17 cellular contexts compared by ENCODE assay signal in the genomic region with DNA sequence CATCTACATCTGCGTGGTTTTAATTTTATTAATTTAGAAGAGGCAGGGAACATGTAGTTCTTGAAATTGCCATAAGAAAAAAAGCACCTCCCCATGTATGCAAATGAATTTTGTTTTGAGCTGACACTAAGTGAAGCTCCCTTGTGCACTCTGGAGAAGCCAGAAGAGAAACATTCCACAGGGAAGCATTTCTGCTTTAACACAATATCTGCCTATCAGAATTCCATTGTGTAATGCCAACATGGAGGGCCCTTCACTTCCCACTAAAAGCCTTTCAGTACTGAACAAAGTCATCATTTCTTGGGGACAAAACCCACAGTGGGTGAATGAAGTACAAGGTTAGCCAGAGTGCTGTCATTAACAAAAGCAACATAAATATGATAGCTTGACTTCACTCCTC. TPM values are rescaled to one million over a fixed set of nuclear protein-coding genes. Genes with fewer than 3 reads are reported as not detected.
DNase-seq lines count a peak whose midpoint lies in the region; ATAC-seq, FAIRE-seq and TF ChIP-seq lines count a peak whose summit lies in the region.
"Had no signal": no experiment of that assay in that cellular context is flagged by ENCODE, and none has a peak within 500 bp of the region (broad histone marks: within the 10 kb centered on the region; RNA-seq: fewer than 3 reads in every experiment).

No MANE protein-coding gene starts in this region.

- H3K27ac ChIP-seq in fibroblast of lung (ENCODE audit: insufficient read depth, low read length) (peak overlapping the region; percentile 46), osteoblast (ENCODE audit: low read depth, low read length) (peak overlapping the region; percentile 87)

- H3K79me2 ChIP-seq in fibroblast of lung (ENCODE audit: control insufficient read depth, insufficient read depth, low read length) = no peaks in the 10 kb centered on the region
- H3K79me2 ChIP-seq in osteoblast (ENCODE audit: insufficient read depth, low read length) = no peaks in the 10 kb centered on the region

- H3K9ac ChIP-seq in fibroblast of lung (ENCODE audit: insufficient read depth, low read length) = no peak overlapping the region

- H3K4me2 ChIP-seq in fibroblast of lung (ENCODE audit: extremely low read depth, insufficient read depth, low read length) = no peak overlapping the region
- H3K4me2 ChIP-seq in osteoblast (ENCODE audit: insufficient read depth, low read length) = peak overlapping the region; percentile 9

- no peak for FAIRE-seq in urothelium cell line (lab: Jason Lieb, UNC)
- FAIRE-seq: D721Med had no signal

- H2AFZ ChIP-seq in fibroblast of lung (ENCODE audit: low read length) (no peak overlapping the region), osteoblast (ENCODE audit: low read length) (peak overlapping the region; percentile 75)

- H3K36me3 ChIP-seq in fibroblast of lung (ENCODE audit: control insufficient read depth, insufficient read depth, low read length) (no peaks in the 10 kb centered on the region), osteoblast (ENCODE audit: insufficient read depth, low read length) (peaks cover 3% of the 10 kb centered on the region)
- H3K36me3 ChIP-seq: sigmoid colon had no signal

- DNase-seq in GM03348 (ENCODE audit: low spot score) (peak; percentile 27), fibroblast of lung (ENCODE audit: low read depth in 2 of 2) (no peak), osteoblast (ENCODE audit: insufficient read length, low spot score, missing footprints) (no peak), urothelium cell line (ENCODE audit: low spot score) (no peak), NCI-H2227 treated with DMSO at 0.1 percent for 48 hours (lab: John Stamatoyannopoulos, UW) (no peak)
- DNase-seq: activated CD4-positive, CD25-positive, alpha-beta regulatory T cell; activated CD8-positive, alpha-beta memory T cell treated with anti-CD3 and anti-CD28 coated beads, Interleukin-2, amount 10 ng/mL, durations not matched to agents 7 days and 5 days; central memory CD4-positive, alpha-beta T cell; NCI-H1105; NCI-H524 treated with DMSO at 0.1 percent for 48 hours; sigmoid colon; stimulated activated naive CD4-positive, alpha-beta T cell; T-cell had no signal

- no peak for TF ChIP-seq CTCF in fibroblast of lung (conservative IDR thresholded peaks at IDR 0.05 in 1 of 2, IDR thresholded peaks at IDR 0.05 in 1 of 2; ENCODE audit: low read depth in 1 of 2, low read length in 2 of 2)
- no peak for TF ChIP-seq CTCF in osteoblast (IDR thresholded peaks at IDR 0.05; ENCODE audit: extremely low read depth, low read depth, low read length)

- H3K4me1 ChIP-seq in fibroblast of lung (ENCODE audit: control insufficient read depth, extremely low read depth, insufficient read depth, low read length) (peaks cover 7% of the 10 kb centered on the region), osteoblast (ENCODE audit: insufficient read depth, low read length) (peaks cover 23% of the 10 kb centered on the region)
- H3K4me1 ChIP-seq: sigmoid colon had no signal

- no peaks in the 10 kb centered on the region for H4K20me1 ChIP-seq in fibroblast of lung (ENCODE audit: control insufficient read depth, extremely low read depth, insufficient read depth, low read length)
- no peaks in the 10 kb centered on the region for H4K20me1 ChIP-seq in osteoblast (ENCODE audit: insufficient read depth, low read length)

- H3K27me3 ChIP-seq in fibroblast of lung (ENCODE audit: control insufficient read depth, insufficient read depth, low read length) (no peaks in the 10 kb centered on the region), osteoblast (ENCODE audit: insufficient read depth, low read length) (no peaks in the 10 kb centered on the region)
- H3K27me3 ChIP-seq: sigmoid colon had no signal

- H3K9me3 ChIP-seq in fibroblast of lung (ENCODE audit: control insufficient read depth, insufficient read depth, low read depth, low read length) = no peaks in the 10 kb centered on the region
- H3K9me3 ChIP-seq in osteoblast (ENCODE audit: low read depth, low read length) = no peaks in the 10 kb centered on the region
- H3K9me3 ChIP-seq: sigmoid colon had no signal

- peak; percentile 32; the same call in 2 of the 3 replicates for ATAC-seq in SK-N-SH treated with all-trans-retinoic acid at 6 μM for 48 hours
- no peak for ATAC-seq in GM19395 (IDR thresholded peaks at IDR 0.05; ENCODE audit: unreplicated experiment)
- ATAC-seq in HG02885 (IDR thresholded peaks at IDR 0.05; ENCODE audit: poor library complexity, unreplicated experiment) = no peak
- ATAC-seq: activated CD8-positive, alpha-beta memory T cell treated with anti-CD3 and anti-CD28 coated beads, Interleukin-2, amount 10 ng/mL, durations not matched to agents 7 days and 5 days; T-cell had no signal

- H3K4me3 ChIP-seq in fibroblast of lung (replicated peaks in 1 of 4; ENCODE audit: control extremely low read depth in 1 of 4, insufficient read depth in 1 of 4, low read depth in 3 of 4, low read length in 4 of 4) = no peak overlapping the region
- no peak overlapping the region for H3K4me3 ChIP-seq in osteoblast (ENCODE audit: insufficient read depth, low read length)
- H3K4me3 ChIP-seq: sigmoid colon had no signal

TF ChIP-seq in SK-N-SH treated with all-trans-retinoic acid at 6 μM for 48 hours, 23 proteins besides CTCF, POLR2A, EP300 and RAD21:
- no peak for TF ChIP-seq SNAI2 (CRISPR knock-in tag; IDR thresholded peaks at IDR 0.05)
- TF ChIP-seq ZC3H10 (CRISPR knock-in tag; IDR thresholded peaks at IDR 0.05) = no peak
- TF ChIP-seq GLIS3 (CRISPR knock-in tag; IDR thresholded peaks at IDR 0.05) = no peak
- no peak for TF ChIP-seq CSDC2 (CRISPR knock-in tag; IDR thresholded peaks at IDR 0.05)
- TF ChIP-seq, protein P1, sequence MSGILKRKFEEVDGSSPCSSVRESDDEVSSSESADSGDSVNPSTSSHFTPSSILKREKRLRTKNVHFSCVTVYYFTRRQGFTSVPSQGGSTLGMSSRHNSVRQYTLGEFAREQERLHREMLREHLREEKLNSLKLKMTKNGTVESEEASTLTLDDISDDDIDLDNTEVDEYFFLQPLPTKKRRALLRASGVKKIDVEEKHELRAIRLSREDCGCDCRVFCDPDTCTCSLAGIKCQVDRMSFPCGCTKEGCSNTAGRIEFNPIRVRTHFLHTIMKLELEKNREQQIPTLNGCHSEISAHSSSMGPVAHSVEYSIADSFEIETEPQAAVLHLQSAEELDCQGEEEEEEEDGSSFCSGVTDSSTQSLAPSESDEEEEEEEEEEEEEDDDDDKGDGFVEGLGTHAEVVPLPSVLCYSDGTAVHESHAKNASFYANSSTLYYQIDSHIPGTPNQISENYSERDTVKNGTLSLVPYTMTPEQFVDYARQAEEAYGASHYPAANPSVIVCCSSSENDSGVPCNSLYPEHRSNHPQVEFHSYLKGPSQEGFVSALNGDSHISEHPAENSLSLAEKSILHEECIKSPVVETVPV (CRISPR knock-in tag; IDR thresholded peaks at IDR 0.05) = no peak
- TF ChIP-seq TCF4 (CRISPR knock-in tag; IDR thresholded peaks at IDR 0.05; ENCODE audit: borderline replicate concordance) = no peak
- TF ChIP-seq ZNF8 (CRISPR knock-in tag; IDR thresholded peaks at IDR 0.05) = no peak
- no peak for TF ChIP-seq ZNF70 (CRISPR knock-in tag; IDR thresholded peaks at IDR 0.05)
- TF ChIP-seq, protein P2, sequence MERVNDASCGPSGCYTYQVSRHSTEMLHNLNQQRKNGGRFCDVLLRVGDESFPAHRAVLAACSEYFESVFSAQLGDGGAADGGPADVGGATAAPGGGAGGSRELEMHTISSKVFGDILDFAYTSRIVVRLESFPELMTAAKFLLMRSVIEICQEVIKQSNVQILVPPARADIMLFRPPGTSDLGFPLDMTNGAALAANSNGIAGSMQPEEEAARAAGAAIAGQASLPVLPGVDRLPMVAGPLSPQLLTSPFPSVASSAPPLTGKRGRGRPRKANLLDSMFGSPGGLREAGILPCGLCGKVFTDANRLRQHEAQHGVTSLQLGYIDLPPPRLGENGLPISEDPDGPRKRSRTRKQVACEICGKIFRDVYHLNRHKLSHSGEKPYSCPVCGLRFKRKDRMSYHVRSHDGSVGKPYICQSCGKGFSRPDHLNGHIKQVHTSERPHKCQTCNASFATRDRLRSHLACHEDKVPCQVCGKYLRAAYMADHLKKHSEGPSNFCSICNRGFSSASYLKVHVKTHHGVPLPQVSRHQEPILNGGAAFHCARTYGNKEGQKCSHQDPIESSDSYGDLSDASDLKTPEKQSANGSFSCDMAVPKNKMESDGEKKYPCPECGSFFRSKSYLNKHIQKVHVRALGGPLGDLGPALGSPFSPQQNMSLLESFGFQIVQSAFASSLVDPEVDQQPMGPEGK (CRISPR knock-in tag; IDR thresholded peaks at IDR 0.05; ENCODE audit: borderline replicate concordance) = no peak
- no peak for TF ChIP-seq OSR1 (CRISPR knock-in tag; IDR thresholded peaks at IDR 0.05)
- no peak for TF ChIP-seq RARB (CRISPR knock-in tag; IDR thresholded peaks at IDR 0.05)
TF ChIP-seq in SK-N-SH treated with all-trans-retinoic acid at 6 μM for 48 hours: peak in this region for 0.

RNA-seq across cellular contexts. Expression of a gene that starts 59.7 kb away (rescaled TPM):
- total RNA-seq in fibroblast of lung = 26.5 and 27.9 TPM in 2 replicates
- polyA plus RNA-seq in fibroblast of lung = 6.1 and 6.7 TPM in 2 replicates
- polyA plus RNA-seq in fibroblast of lung (2012) = 5.2 and 5.4 TPM in 2 replicates
- polyA minus RNA-seq in fibroblast of lung (ENCODE audit: low replicate concordance) = 3.0 and 4.0 TPM in 2 replicates
- total RNA-seq in osteoblast = 18.0 and 19.5 TPM in 2 replicates
